In the genomic region with DNA sequence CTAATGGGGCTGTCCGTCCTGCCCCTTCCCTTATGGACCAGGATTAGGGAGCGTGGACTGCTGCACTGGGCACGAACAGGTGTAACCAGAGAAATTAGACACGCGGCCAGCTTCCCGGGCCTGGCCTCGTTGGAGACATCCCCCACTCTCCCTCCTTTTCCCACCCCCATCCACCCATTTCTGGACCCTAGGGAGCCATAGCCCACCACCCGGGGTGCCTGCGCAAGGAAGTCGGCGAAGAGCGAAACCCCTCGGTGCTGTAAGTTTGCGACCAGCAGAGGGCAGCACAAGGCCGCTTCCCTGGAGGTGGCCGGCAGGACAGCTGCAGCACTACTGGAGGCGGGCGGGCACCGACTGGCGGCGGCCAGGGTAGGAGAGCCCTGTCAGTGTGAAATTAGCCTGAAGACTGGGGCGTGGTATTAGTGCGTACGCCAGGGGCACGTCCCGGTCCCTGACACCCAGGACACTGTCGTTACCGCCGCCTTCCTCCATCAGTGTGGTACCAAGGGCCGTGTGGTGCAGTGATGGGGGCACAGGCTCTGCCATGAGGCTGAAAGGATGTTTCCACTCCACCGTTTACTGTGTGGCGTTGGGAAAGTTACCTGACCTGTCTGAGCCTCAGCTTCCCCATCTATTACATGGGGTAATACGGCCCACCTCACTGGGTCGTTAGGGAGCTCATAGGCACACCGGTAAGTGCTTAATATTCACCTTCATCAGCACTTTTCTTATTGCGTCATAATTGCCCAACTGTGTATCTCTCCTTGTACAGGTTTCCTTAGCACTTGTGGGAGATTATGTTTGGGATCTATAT, we compare ENCODE assay signal across 8 cellular contexts. TPM values are rescaled to one million over a fixed set of nuclear protein-coding genes. Genes with fewer than 3 reads are reported as not detected.
A peak's percentile ranks its signal among the peaks of the same experiment; 100 is the strongest.
DNase-seq lines count a peak whose midpoint lies in the region; ATAC-seq, FAIRE-seq and TF ChIP-seq lines count a peak whose summit lies in the region.

No MANE protein-coding gene starts in this region.

- DNase-seq in NCI-H510A (lab: John Stamatoyannopoulos, UW) (peak; percentile 74), bronchial epithelial cell (ENCODE audit: low read depth) (peak; percentile 60), kidney epithelial cell (ENCODE audit: low read depth) (peak; percentile 25)
- peak; percentile 68 to 76 for DNase-seq in stimulated activated CD4-positive, alpha-beta T cell treated with anti-CD3 and anti-CD28 coated beads, Interleukin-1b, Interleukin-23, amount 100 ng/mL, for 4 hours (ENCODE audit: low read depth in 2 of 2)

- H3K27me3 ChIP-seq in bronchial epithelial cell (ENCODE audit: control insufficient read depth, insufficient read depth, low read length), result peaks cover 1% of the 10 kb centered on the region
- H3K27me3 ChIP-seq in kidney epithelial cell (ENCODE audit: control insufficient read depth, insufficient read depth, low read length), result peaks cover 31% of the 10 kb centered on the region

- no peaks in the 10 kb centered on the region for H3K36me3 ChIP-seq in bronchial epithelial cell (ENCODE audit: control insufficient read depth, insufficient read depth, low read length)
- H3K36me3 ChIP-seq in kidney epithelial cell (ENCODE audit: control insufficient read depth, insufficient read depth, low read length), result no peaks in the 10 kb centered on the region

- H3K4me3 ChIP-seq in bronchial epithelial cell (ENCODE audit: low read depth, low read length) (no peak overlapping the region), kidney epithelial cell (ENCODE audit: low read depth, low read length) (no peak overlapping the region)

- TF ChIP-seq CTCF in GM12872 (IDR thresholded peaks at IDR 0.05; ENCODE audit: insufficient read depth, low read depth, low read length), result peak; percentile 83
- peak; percentile 94 for TF ChIP-seq CTCF in bronchial epithelial cell (IDR thresholded peaks at IDR 0.05; ENCODE audit: insufficient read depth, low read length, severe bottlenecking)
- TF ChIP-seq CTCF in kidney epithelial cell (IDR thresholded peaks at IDR 0.05; ENCODE audit: insufficient read depth, low read length, poor library complexity, severe bottlenecking), result peak; percentile 93

- ATAC-seq in HG03175 (IDR thresholded peaks at IDR 0.05; ENCODE audit: unreplicated experiment) (peak; percentile 73), HG02571 (IDR thresholded peaks at IDR 0.05; ENCODE audit: unreplicated experiment) (no peak)
- peak; percentile 81 to 85 for ATAC-seq in activated CD4-positive, CD25-positive, alpha-beta regulatory T cell treated with anti-CD3 and anti-CD28 coated beads, Interleukin-2, amount 50 U/mL, for 24 hours

- FAIRE-seq in bronchial epithelial cell (lab: Jason Lieb, UNC), result peak; percentile 64

RNA-seq across cellular contexts. Expression of a gene that starts 28.8 kb away (rescaled TPM):
- total RNA-seq in bronchial epithelial cell, result 0.13 TPM in 1 of 2 replicates, not detected in the other
- total RNA-seq in kidney epithelial cell, result 0.68 TPM in 1 of 2 replicates, not detected in the other

RNA-seq across cellular contexts. Expression of a gene that starts 36.0 kb away (rescaled TPM):
- total RNA-seq in bronchial epithelial cell, result not detected in 2 replicates
- not detected in 2 replicates for total RNA-seq in kidney epithelial cell

RNA-seq across cellular contexts. Expression of a gene that starts 51.2 kb away (rescaled TPM):
- total RNA-seq in bronchial epithelial cell (not detected in 2 replicates), kidney epithelial cell (not detected in 2 replicates)
